Comparison of ENCODE assay signal across 9 cellular contexts in genomic region chr17:58416937-58417299, GRCh38. TPM values are rescaled to one million over a fixed set of nuclear protein-coding genes. Genes with fewer than 3 reads are reported as not detected.
DNase-seq lines count a peak whose midpoint lies in the region; ATAC-seq, FAIRE-seq and TF ChIP-seq lines count a peak whose summit lies in the region.
"Had no signal": no experiment of that assay in that cellular context is flagged by ENCODE, and none has a peak within 500 bp of the region (broad histone marks: within the 10 kb centered on the region; RNA-seq: fewer than 3 reads in every experiment).

No MANE protein-coding gene starts in this region.

- H3K9me3 ChIP-seq in ES-I3 (ENCODE audit: control insufficient read depth, insufficient read depth, low read length): no peaks in the 10 kb centered on the region
- H3K9me3 ChIP-seq in Peyer's patch: no peaks in the 10 kb centered on the region
- no peaks in the 10 kb centered on the region for H3K9me3 ChIP-seq in heart left ventricle
- no peaks in the 10 kb centered on the region for H3K9me3 ChIP-seq in osteoblast (ENCODE audit: low read depth, low read length)

- TF ChIP-seq CTCF in Peyer's patch (IDR thresholded peaks at IDR 0.05): peak in 1 of 6 experiments; percentile 8
- TF ChIP-seq CTCF in heart left ventricle (IDR thresholded peaks at IDR 0.05): no peak
- no peak for TF ChIP-seq CTCF in osteoblast (IDR thresholded peaks at IDR 0.05; ENCODE audit: extremely low read depth, low read depth, low read length)

- intact Hi-C loops in heart left ventricle (cut with DNase I): loop anchor here in 9 of 10 donors (1.0 to 10.0 kb wide), 8 partner anchors 64 to 172 kb away; partner anchors contain the start of genes SUPT4H1 (in 8 of the 9) and TSPOAP1 (in 3 of the 9)

- H3K27me3 ChIP-seq in Peyer's patch (no peaks in the 10 kb centered on the region), heart left ventricle (peaks cover 0 to 18% (median 0%) of the 10 kb centered on the region in 9 donors), osteoblast (ENCODE audit: insufficient read depth, low read length) (peaks cover 24% of the 10 kb centered on the region)

- no peak for FAIRE-seq in H54 (lab: Jason Lieb, UNC)

- H3K36me3 ChIP-seq in ES-I3 (ENCODE audit: insufficient read depth, low read length) (no peaks in the 10 kb centered on the region), Peyer's patch (no peaks in the 10 kb centered on the region), heart left ventricle (no peaks in the 10 kb centered on the region), osteoblast (ENCODE audit: insufficient read depth, low read length) (no peaks in the 10 kb centered on the region)

- WGBS in heart left ventricle, 4 donors: 22 to 31% (median 26%) methylated on average over 6 of the region's 6 CpGs

- ATAC-seq in heart left ventricle (no peak), HG03460 (IDR thresholded peaks at IDR 0.05; ENCODE audit: unreplicated experiment) (no peak), HG03439 (IDR thresholded peaks at IDR 0.05; ENCODE audit: unreplicated experiment) (no peak)

- peak overlapping the region; percentile 89 for H3K4me2 ChIP-seq in osteoblast (ENCODE audit: insufficient read depth, low read length)

- H3K79me2 ChIP-seq in osteoblast (ENCODE audit: insufficient read depth, low read length): no peaks in the 10 kb centered on the region

- H4K20me1 ChIP-seq in osteoblast (ENCODE audit: insufficient read depth, low read length): no peaks in the 10 kb centered on the region

- DNase-seq in Peyer's patch (no peak), heart left ventricle (no peak), osteoblast (ENCODE audit: insufficient read length, low spot score, missing footprints) (no peak), H54 (ENCODE audit: insufficient read length, low spot score) (no peak), C1 segment of cervical spinal cord (lab: John Stamatoyannopoulos, UW) (no peak)

- H3K4me3 ChIP-seq in Peyer's patch (peak overlapping the region in 3 of 4 donors; percentile 25 to 52 (median 47)), heart left ventricle (peak overlapping the region; percentile 20 to 61 (median 48)), osteoblast (ENCODE audit: insufficient read depth, low read length) (no peak overlapping the region)

- TF ChIP-seq POLR2A in Peyer's patch (IDR thresholded peaks at IDR 0.05) (no peak), heart left ventricle (IDR thresholded peaks at IDR 0.05) (no peak), H54 (IDR thresholded peaks at IDR 0.05; ENCODE audit: low read depth, low read length) (no peak)

- H3K9ac ChIP-seq in ES-I3 (ENCODE audit: low read depth, low read length): peak overlapping the region; percentile 81

- H3K4me1 ChIP-seq in ES-I3 (ENCODE audit: insufficient read depth, low read length): peaks cover 10% of the 10 kb centered on the region
- peaks cover 0 to 7% (median 0%) of the 10 kb centered on the region in 4 donors for H3K4me1 ChIP-seq in Peyer's patch
- peaks cover 0 to 8% (median 0%) of the 10 kb centered on the region in 12 donors for H3K4me1 ChIP-seq in heart left ventricle
- H3K4me1 ChIP-seq in osteoblast (ENCODE audit: insufficient read depth, low read length): peaks cover 3% of the 10 kb centered on the region

- no peak overlapping the region for H2AFZ ChIP-seq in osteoblast (ENCODE audit: low read length)

- H3K27ac ChIP-seq in Peyer's patch (peak overlapping the region; percentile 47 to 83 (median 62)), heart left ventricle (peak overlapping the region in 10 of 12 donors; percentile 29 to 75 (median 54)), osteoblast (ENCODE audit: low read depth, low read length) (no peak overlapping the region)

RNA-seq across cellular contexts. Expression of gene RNF43, which starts 0.4 kb away (rescaled TPM):
- 100 to 1,000 TPM in 2 of 4 donors, 10 to 100 TPM in 2; 46.9 to 104 (median 85.4) TPM for total RNA-seq in Peyer's patch
- total RNA-seq in heart left ventricle: 1 to 10 TPM; 3.8 to 7.5 (median 5.1) TPM
- polyA plus RNA-seq in heart left ventricle: 1 to 10 TPM; 1.9 to 2.7 TPM
- total RNA-seq in osteoblast: under 0.01 TPM in 2 replicates
- total RNA-seq: skeletal muscle tissue had no signal

Comparison
In these comparisons a context has a peak if more than half of its experiments do, and no peak if none do; other contexts are left out.
1. RNA of gene RNF43, which starts 0.4 kb away (total RNA-seq): 46.9 to 104 TPM in Peyer's patch; 3.8 to 7.5 TPM in heart left ventricle and under 0.01 TPM in osteoblast; every median in the first group is over 4 times any median in the second.